Comparison of ENCODE assay signal across 8 cellular contexts in genomic region chr13:23160241-23161175, GRCh38. TPM values are rescaled to one million over a fixed set of nuclear protein-coding genes. Genes with fewer than 3 reads are reported as not detected.
DNase-seq lines count a peak whose midpoint lies in the region; TF ChIP-seq lines count a peak whose summit lies in the region.

No MANE protein-coding gene starts in this region.

- dilution Hi-C loops in mammary epithelial cell (cut with HindIII; ENCODE audit: low sequenced_read_pairs), result no loop called here

- H3K4me3 ChIP-seq in mammary epithelial cell (replicated peaks in 1 of 3; ENCODE audit: insufficient read depth in 1 of 3, low read depth in 2 of 3, low read length in 3 of 3) (no peak overlapping the region), ectodermal cell (ENCODE audit: insufficient read depth, low read depth, low read length) (peak overlapping the region; percentile 36), mesenchymal stem cell (ENCODE audit: insufficient read depth in 1 of 2, low read depth in 1 of 2, low read length in 2 of 2) (peak overlapping the region in 1 of 2 experiments; percentile 47), vagina (peak overlapping the region; percentile 25 to 44)

- no peak for TF ChIP-seq POLR2A in vagina (IDR thresholded peaks at IDR 0.05)

- CTCF ChIA-PET in MCF 10A (lab: Yijun Ruan, JAX) (no interaction called here), mammary epithelial cell (lab: Charles Lee; ENCODE audit: low non-redundant PET) (no interaction called here)

- intact Hi-C loops in MCF 10A (cut with micrococcal nuclease), result no loop called here
- intact Hi-C loops in mammary epithelial cell (cut with micrococcal nuclease), result no loop called here
- intact Hi-C loops in vagina (cut with DNase I), result no loop called here

- no peaks in the 10 kb centered on the region for H3K27me3 ChIP-seq in mammary epithelial cell (ENCODE audit: insufficient read depth, low read length)
- peaks cover 30% of the 10 kb centered on the region for H3K27me3 ChIP-seq in ectodermal cell (ENCODE audit: control insufficient read depth, insufficient read depth, low read length, poor library complexity, severe bottlenecking)
- peaks cover 17 to 30% of the 10 kb centered on the region in 2 experiments for H3K27me3 ChIP-seq in mesenchymal stem cell (ENCODE audit: control insufficient read depth in 1 of 2, insufficient read depth in 1 of 2, low read length in 2 of 2)
- H3K27me3 ChIP-seq in vagina, result no peaks in the 10 kb centered on the region

- H4K8ac ChIP-seq in mesenchymal stem cell (ENCODE audit: low read length), result no peak overlapping the region

- no peaks in the 10 kb centered on the region for H3K36me3 ChIP-seq in mammary epithelial cell (ENCODE audit: insufficient read depth, low read length)
- no peaks in the 10 kb centered on the region for H3K36me3 ChIP-seq in ectodermal cell (ENCODE audit: control insufficient read depth, insufficient read depth, low read length)
- no peaks in the 10 kb centered on the region for H3K36me3 ChIP-seq in mesenchymal stem cell (ENCODE audit: control insufficient read depth in 1 of 2, insufficient read depth in 2 of 2, low read depth in 1 of 2, low read length in 2 of 2)
- H3K36me3 ChIP-seq in vagina, result no peaks in the 10 kb centered on the region

- no peak overlapping the region for H3K23ac ChIP-seq in mesenchymal stem cell (ENCODE audit: low read length in 2 of 2)

- H3K4me2 ChIP-seq in mammary epithelial cell (ENCODE audit: insufficient read depth, low read depth, low read length) (no peak overlapping the region), mesenchymal stem cell (ENCODE audit: low read length, poor library complexity, severe bottlenecking) (peak overlapping the region; percentile 56)

- peaks cover 13% of the 10 kb centered on the region for H3K9me3 ChIP-seq in mammary epithelial cell (replicated peaks; ENCODE audit: insufficient read depth, low read length)
- no peaks in the 10 kb centered on the region for H3K9me3 ChIP-seq in ectodermal cell (ENCODE audit: control insufficient read depth, low read length)
- H3K9me3 ChIP-seq in mesenchymal stem cell (ENCODE audit: control insufficient read depth, low read length), result no peaks in the 10 kb centered on the region
- H3K9me3 ChIP-seq in vagina, result no peaks in the 10 kb centered on the region

- peaks cover 17% of the 10 kb centered on the region for H3K27me3 Mint-ChIP-seq in MCF 10A (ENCODE audit: insufficient read depth, unreplicated experiment)

- no peak overlapping the region for H3K27ac Mint-ChIP-seq in MCF 10A (ENCODE audit: low read depth, unreplicated experiment)

- H3K27ac ChIP-seq in mammary epithelial cell (ENCODE audit: insufficient read depth, low read depth, low read length) (no peak overlapping the region), ectodermal cell (ENCODE audit: insufficient read depth, low read depth, low read length, poor library complexity, severe bottlenecking) (no peak overlapping the region), mesenchymal stem cell (ENCODE audit: low read length, poor library complexity, severe bottlenecking) (no peak overlapping the region), vagina (no peak overlapping the region)

- H2BK120ac ChIP-seq in mesenchymal stem cell (ENCODE audit: low read depth, low read length), result no peak overlapping the region

- H3K4me1 ChIP-seq in mammary epithelial cell (ENCODE audit: insufficient read depth, low read length) (no peaks in the 10 kb centered on the region), ectodermal cell (ENCODE audit: control insufficient read depth, insufficient read depth, low read length) (no peaks in the 10 kb centered on the region), mesenchymal stem cell (ENCODE audit: control insufficient read depth, insufficient read depth, low read depth, low read length) (peaks cover 10% of the 10 kb centered on the region), vagina (peaks cover 8% of the 10 kb centered on the region)

- H3K4me1 Mint-ChIP-seq in MCF 10A (ENCODE audit: insufficient read depth, unreplicated experiment), result peaks cover 5% of the 10 kb centered on the region

- POLR2A ChIA-PET in MCF 10A (lab: Yijun Ruan, JAX), result no interaction called here

- H2AK5ac ChIP-seq in mesenchymal stem cell (ENCODE audit: low read length, severe bottlenecking), result no peak overlapping the region

- no peak overlapping the region for H3K4ac ChIP-seq in mesenchymal stem cell (ENCODE audit: low read depth in 1 of 2, low read length in 2 of 2)

- DNase-seq in MCF 10A (ENCODE audit: unreplicated experiment) (no peak), mammary epithelial cell (no peak), mesenchymal stem cell (no peak), vagina (ENCODE audit: extremely low spot score in 2 of 2) (no peak), iPS-NIHi11 (ENCODE audit: low spot score) (no peak), pons (ENCODE audit: low spot score) (no peak)
- DNase-seq in activated naive CD4-positive, alpha-beta T cell treated with Interleukin-2 at 50 U/mL for 16 hours, result no peak

- H3K9me3 Mint-ChIP-seq in MCF 10A (ENCODE audit: unreplicated experiment), result no peaks in the 10 kb centered on the region

- no peak overlapping the region for H3K18ac ChIP-seq in mesenchymal stem cell (ENCODE audit: low read depth in 1 of 2, low read length in 2 of 2)

- no peak for TF ChIP-seq CTCF in MCF 10A (IDR thresholded peaks at IDR 0.05; ENCODE audit: unreplicated experiment)
- no peak for TF ChIP-seq CTCF in mammary epithelial cell (conservative IDR thresholded peaks at IDR 0.05 in 1 of 2, IDR thresholded peaks at IDR 0.05 in 1 of 2; ENCODE audit: extremely low read depth in 1 of 2, insufficient read depth in 1 of 2, low read depth in 1 of 2, low read length in 2 of 2)
- no peak for TF ChIP-seq CTCF in vagina (IDR thresholded peaks at IDR 0.05)

- no peak overlapping the region for H2BK15ac ChIP-seq in mesenchymal stem cell (ENCODE audit: low read depth, poor library complexity, severe bottlenecking)

- in situ Hi-C loops in mammary epithelial cell (cut with MboI; ENCODE audit: low sequenced_read_pairs in 2 of 2), result no loop called here

- 47% methylated on average over 12 of the region's 59 CpGs for WGBS in mammary epithelial cell (ENCODE audit: low coverage, missing lambda C conversion rate)
- WGBS in ectodermal cell, 2 experiments, result 8 to 9% methylated on average over 59 of the region's 59 CpGs
- 7% methylated on average over 56 of the region's 59 CpGs for WGBS in mesenchymal stem cell

- H2BK5ac ChIP-seq in mesenchymal stem cell (ENCODE audit: low read depth, low read length, poor library complexity, severe bottlenecking), result no peak overlapping the region

- H3K4me3 Mint-ChIP-seq in MCF 10A (ENCODE audit: unreplicated experiment), result peak overlapping the region; percentile 71

- no peaks in the 10 kb centered on the region for H4K20me1 ChIP-seq in mammary epithelial cell (ENCODE audit: insufficient read depth, low read length)

- H3K14ac ChIP-seq in mesenchymal stem cell (ENCODE audit: low read length in 2 of 2), result no peak overlapping the region

- no peak overlapping the region for H4K91ac ChIP-seq in mesenchymal stem cell (ENCODE audit: low read length)

- no peak overlapping the region for H3K9ac ChIP-seq in mammary epithelial cell (ENCODE audit: insufficient read depth, low read length)
- no peak overlapping the region for H3K9ac ChIP-seq in mesenchymal stem cell (ENCODE audit: low read length)

- no peaks in the 10 kb centered on the region for H3K79me2 ChIP-seq in mammary epithelial cell (ENCODE audit: insufficient read depth, low read length)

- no peaks in the 10 kb centered on the region for H3K36me3 Mint-ChIP-seq in MCF 10A (ENCODE audit: insufficient read depth, unreplicated experiment)

- no peaks in the 10 kb centered on the region for H3K79me1 ChIP-seq in mesenchymal stem cell (replicated peaks; ENCODE audit: low read length, poor library complexity, severe bottlenecking)

- no peak overlapping the region for H2AFZ ChIP-seq in mammary epithelial cell (ENCODE audit: low read depth, low read length)
- H2AFZ ChIP-seq in mesenchymal stem cell (ENCODE audit: low read depth, low read length), result no peak overlapping the region

- BruUV-seq in MCF 10A (replicated peaks; lab: Mats Ljungman, UMichigan) (no TSS peak), mammary epithelial cell (replicated peaks; lab: Mats Ljungman, UMichigan) (no TSS peak)

- H2BK12ac ChIP-seq in mesenchymal stem cell (ENCODE audit: low read length in 2 of 2), result no peak overlapping the region

RNA-seq across cellular contexts. Expression of gene SGCG, which starts 20.3 kb away (rescaled TPM):
- total RNA-seq in MCF 10A (2022) (0.20 TPM in 1 of 2 replicates, not detected in the other), mammary epithelial cell (not detected), vagina (not detected)
- polyA plus RNA-seq in mammary epithelial cell, result not detected
- not detected for polyA minus RNA-seq in mammary epithelial cell
- polyA plus RNA-seq in ectodermal cell (2013, experiment 1 of 4), result not detected
- 0.20 TPM for polyA plus RNA-seq in ectodermal cell (2013, experiment 2 of 4)
- 0.21 TPM for polyA plus RNA-seq in ectodermal cell (2013, experiment 3 of 4)
- polyA plus RNA-seq in ectodermal cell (2013, experiment 4 of 4), result not detected
- 0.03 TPM for polyA plus RNA-seq in mesenchymal stem cell (2013, experiment 1 of 2)
- not detected for polyA plus RNA-seq in mesenchymal stem cell (2013, experiment 2 of 2)

Comparison
In these comparisons a context has a peak if more than half of its experiments do, and no peak if none do; other contexts are left out.
1. H3K4me3 ChIP-seq: peak in ectodermal cell (single experiment) and vagina (2 of 2); none in mammary epithelial cell (0 of 3).